Comparison of ENCODE assay signal across 12 cellular contexts in the genomic region with DNA sequence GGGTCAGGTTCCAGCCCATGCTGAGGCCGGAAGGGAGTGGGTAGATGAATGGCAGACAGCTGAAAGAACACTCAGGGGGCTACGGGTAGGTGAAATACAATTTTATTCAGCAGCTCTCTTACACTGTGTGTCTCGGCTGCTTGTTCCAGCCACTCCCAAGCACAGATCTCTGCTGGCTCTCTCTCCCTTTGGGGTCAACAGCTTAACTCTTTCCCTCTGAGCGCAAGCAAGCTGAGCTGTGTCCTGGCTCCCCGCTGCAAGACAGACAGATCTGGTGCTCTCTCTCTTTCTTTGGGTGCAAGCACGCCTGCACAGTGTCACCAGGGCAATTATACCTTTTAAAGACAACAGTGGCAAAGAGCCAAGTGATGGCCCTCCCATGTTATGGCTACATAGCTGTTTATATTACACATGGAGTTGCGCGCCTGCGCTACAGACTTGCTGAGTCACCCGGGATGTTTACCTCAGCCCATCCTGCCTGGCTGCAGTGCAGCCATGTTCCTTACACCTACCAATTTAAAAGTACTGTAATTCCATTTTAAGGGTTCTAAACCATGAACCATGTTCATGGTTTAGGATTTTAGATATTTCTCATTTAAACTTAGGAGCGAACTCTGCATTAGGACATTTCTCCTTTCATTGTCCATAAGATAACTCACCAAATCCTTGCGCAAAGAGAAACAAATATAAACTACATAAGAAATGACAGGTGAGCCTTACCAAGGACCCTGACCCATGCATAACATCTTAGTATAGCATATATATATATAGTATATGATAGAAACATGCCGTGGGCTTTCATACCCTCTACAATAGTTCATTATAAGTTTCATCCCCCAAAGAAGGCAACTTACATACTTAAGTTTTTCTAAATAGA.
DNase-seq lines count a peak whose midpoint lies in the region; ATAC-seq and TF ChIP-seq lines count a peak whose summit lies in the region.
"Had no signal": no experiment of that assay in that cellular context is flagged by ENCODE, and none has a peak within 500 bp of the region (broad histone marks: within the 10 kb centered on the region; RNA-seq: fewer than 3 reads in every experiment).

No MANE protein-coding gene starts in this region.

- H3K4me3 ChIP-seq in HEK293 (ENCODE audit: low read depth, low read length) (no peak overlapping the region), ovary (no peak overlapping the region)

- peaks cover 2% of the 10 kb centered on the region for H3K4me1 Mint-ChIP-seq in activated CD4-positive, alpha-beta T cell treated with anti-CD3 and anti-CD28 coated beads, Interleukin-2, amount 10 ng/mL, durations not matched to agents 24 days and 14 days

- no peak overlapping the region for H3K27ac Mint-ChIP-seq in activated CD4-positive, alpha-beta T cell treated with anti-CD3 and anti-CD28 coated beads, Interleukin-2, amount 10 ng/mL, durations not matched to agents 24 days and 14 days
- H3K27ac Mint-ChIP-seq: nephron progenitor cell; stimulated activated naive B cell treated with anti-CD40 and anti-IgM and Interleukin-4, amounts not matched to agents 10 μg/mL and 1 μg/mL and 100 μg/mL, for 72 hours had no signal

- CTCF ChIA-PET in HEK293 (lab: Yijun Ruan, JAX): no interaction called here

- TF ChIP-seq CTCF in HEK293 (tag by site-specific recombination; IDR thresholded peaks at IDR 0.05): no peak
- no peak for TF ChIP-seq CTCF in ovary (IDR thresholded peaks at IDR 0.05)

- H3K27ac ChIP-seq in HEK293 (ENCODE audit: extremely low read depth, low read depth, low read length) (no peak overlapping the region), ovary (no peak overlapping the region)

- intact Hi-C loops in ovary (cut with DNase I): loop anchor here in 1 of 4 donors (10.0 kb wide), 1 partner anchor 956 kb away; the partner anchor contains the start of gene KIF26B
- intact Hi-C loops in activated CD4-positive, alpha-beta T cell treated with anti-CD3 and anti-CD28 coated beads, Interleukin-2, amount 10 ng/mL, durations not matched to agents 24 days and 14 days (cut with micrococcal nuclease): loop anchor here (10.0 kb wide), 2 partner anchors 96 to 384 kb away; no protein-coding TSS in a partner anchor

- H3K9me3 ChIP-seq in HEK293 (ENCODE audit: control insufficient read depth, insufficient read depth, low read depth, low read length) (no peaks in the 10 kb centered on the region), ovary (no peaks in the 10 kb centered on the region)

- H3K4me1 ChIP-seq in HEK293 (ENCODE audit: control insufficient read depth, insufficient read depth, low read length) (no peaks in the 10 kb centered on the region), ovary (ENCODE audit: insufficient read depth) (no peaks in the 10 kb centered on the region)

- H3K27me3 Mint-ChIP-seq in activated CD4-positive, alpha-beta T cell treated with anti-CD3 and anti-CD28 coated beads, Interleukin-2, amount 10 ng/mL, durations not matched to agents 24 days and 14 days: no peaks in the 10 kb centered on the region
- H3K27me3 Mint-ChIP-seq: stimulated activated naive B cell treated with anti-CD40 and anti-IgM and Interleukin-4, amounts not matched to agents 10 μg/mL and 1 μg/mL and 100 μg/mL, for 72 hours had no signal

- no peak for ATAC-seq in HG03442 (IDR thresholded peaks at IDR 0.05; ENCODE audit: unreplicated experiment)
- ATAC-seq in HG02642 (IDR thresholded peaks at IDR 0.05; ENCODE audit: poor library complexity, unreplicated experiment): no peak
- ATAC-seq: stimulated activated naive B cell treated with anti-CD40 and anti-IgM and Interleukin-4, amounts not matched to agents 10 μg/mL and 1 μg/mL and 100 μg/mL, for 72 hours had no signal

- no peak for TF ChIP-seq POLR2A in ovary (IDR thresholded peaks at IDR 0.05)

- H3K36me3 ChIP-seq in HEK293 (ENCODE audit: control insufficient read depth in 2 of 2, insufficient read depth in 1 of 2, low read length in 2 of 2) (no peaks in the 10 kb centered on the region), ovary (no peaks in the 10 kb centered on the region)

- TF ChIP-seq EP300 in ovary (IDR thresholded peaks at IDR 0.05): no peak

- H3K9me3 Mint-ChIP-seq in activated CD4-positive, alpha-beta T cell treated with anti-CD3 and anti-CD28 coated beads, Interleukin-2, amount 10 ng/mL, durations not matched to agents 24 days and 14 days: no peaks in the 10 kb centered on the region
- H3K9me3 Mint-ChIP-seq: nephron progenitor cell had no signal

- DNase-seq in NCI-H460 (ENCODE audit: extremely low read depth, low read depth): peak; percentile 81
- peak; percentile 85 to 87 for DNase-seq in dermis microvascular lymphatic vessel endothelial cell (ENCODE audit: low read depth in 2 of 2)
- peak in 3 of 5 donors; percentile 24 to 57 (median 31) for DNase-seq in ovary
- no peak for DNase-seq in NCI-H2081 treated with DMSO at 0.1 percent for 48 hours (lab: John Stamatoyannopoulos, UW)
- DNase-seq in activated CD4-positive, alpha-beta T cell treated with anti-CD3 and anti-CD28 coated beads, Interleukin-2, amount 10 ng/mL, durations not matched to agents 24 days and 14 days: no peak
- DNase-seq: activated CD8-positive, alpha-beta memory T cell treated with anti-CD3 and anti-CD28 coated beads, Interleukin-2, amount 50 U/mL, for 4 hours; anterior cingulate cortex; nephron progenitor cell; stimulated activated naive B cell treated with anti-CD40 and anti-IgM and Interleukin-4, amounts not matched to agents 10 μg/mL and 1 μg/mL and 100 μg/mL, for 72 hours had no signal

- WGBS in ovary, 3 donors: 68 to 94% (median 88%) methylated on average over 13 of the region's 13 CpGs

- H3K36me3 Mint-ChIP-seq in activated CD4-positive, alpha-beta T cell treated with anti-CD3 and anti-CD28 coated beads, Interleukin-2, amount 10 ng/mL, durations not matched to agents 24 days and 14 days (ENCODE audit: low read depth): no peaks in the 10 kb centered on the region

- POLR2A ChIA-PET in HEK293 (lab: Yijun Ruan, JAX): no interaction called here

- no peaks in the 10 kb centered on the region for H3K27me3 ChIP-seq in ovary

- H3K4me3 Mint-ChIP-seq in activated CD4-positive, alpha-beta T cell treated with anti-CD3 and anti-CD28 coated beads, Interleukin-2, amount 10 ng/mL, durations not matched to agents 24 days and 14 days: no peak overlapping the region
- H3K4me3 Mint-ChIP-seq: nephron progenitor cell; stimulated activated naive B cell treated with anti-CD40 and anti-IgM and Interleukin-4, amounts not matched to agents 10 μg/mL and 1 μg/mL and 100 μg/mL, for 72 hours had no signal

TF ChIP-seq in HEK293, 187 proteins besides CTCF, POLR2A, EP300 and RAD21:
- TF ChIP-seq TRIM28 (IDR thresholded peaks at IDR 0.05; ENCODE audit: borderline replicate concordance, low read length) (peak; percentile 68; the same call in 1 of the 2 replicates), SETDB1 (IDR thresholded peaks at IDR 0.05; ENCODE audit: insufficient read length, low read length) (peak; percentile 57), ZNF266 (tag by site-specific recombination; IDR thresholded peaks at IDR 0.05; ENCODE audit: low read depth) (no peak), ZNF626 (tag by site-specific recombination; IDR thresholded peaks at IDR 0.05) (no peak)

Comparison
In these comparisons a context has a peak if more than half of its experiments do, and no peak if none do; other contexts are left out.
1. DNase-seq: peak in NCI-H460 (single experiment), dermis microvascular lymphatic vessel endothelial cell (2 of 2) and ovary (3 of 5); none in NCI-H2081 treated with DMSO at 0.1 percent for 48 hours (single experiment) and activated CD4-positive, alpha-beta T cell treated with anti-CD3 and anti-CD28 coated beads, Interleukin-2, amount 10 ng/mL, durations not matched to agents 24 days and 14 days (single experiment).